33 cellular contexts compared by ENCODE assay signal in the genomic region with DNA sequence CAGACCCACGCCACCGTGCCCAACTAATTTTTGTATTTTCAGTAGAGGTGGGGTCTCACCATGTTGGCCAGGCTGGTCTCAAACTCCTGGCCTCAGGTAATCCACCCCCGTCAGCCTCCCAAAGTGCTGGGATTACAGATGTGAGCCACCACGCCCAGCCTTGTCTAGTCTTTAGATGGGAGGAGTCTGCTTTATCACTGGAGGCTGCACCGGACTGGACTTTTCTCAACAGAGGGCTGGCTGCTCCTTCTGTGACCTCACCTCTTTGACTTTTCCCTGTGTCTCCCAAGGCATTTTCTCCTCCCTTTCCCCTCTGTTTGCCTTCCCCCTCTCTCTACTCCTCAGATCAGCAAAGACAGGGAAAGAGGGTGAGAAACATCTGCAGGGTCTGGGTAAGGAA. TPM values are rescaled to one million over a fixed set of nuclear protein-coding genes. Genes with fewer than 3 reads are reported as not detected.
"Had no signal": no experiment of that assay in that cellular context is flagged by ENCODE, and none has a peak within 500 bp of the region (broad histone marks: within the 10 kb centered on the region; RNA-seq: fewer than 3 reads in every experiment).

No MANE protein-coding gene starts in this region.

- H3K4me1 ChIP-seq: Peyer's patch had no signal

- H3K9me3 ChIP-seq: Peyer's patch, SK-N-SH had no signal

- H3K4me3 ChIP-seq: MG63, Peyer's patch, SJSA1 had no signal

- H3K36me3 Mint-ChIP-seq: activated CD4-positive, alpha-beta memory T cell treated with anti-CD3 and anti-CD28 coated beads for 36 hours; activated naive CD8-positive, alpha-beta T cell treated with anti-CD3 and anti-CD28 coated beads for 36 hours; T-cell had no signal

- H3K9me3 Mint-ChIP-seq: activated naive CD8-positive, alpha-beta T cell treated with anti-CD3 and anti-CD28 coated beads for 36 hours; activated T-helper 1 cell treated with anti-CD3 and anti-CD28 coated beads, Interleukin-12 subunit alpha, Interleukin-12 subunit beta, Interleukin-2, Interleukin-4 antibody, amounts not matched to agents 30 ng/mL and 10 ng/mL and 1 ng/mL, durations not matched to agents 14 hours and 24 hours and 36 hours had no signal

- H3K27me3 ChIP-seq: MG63, Peyer's patch, SJSA1 had no signal

- H3K4me1 Mint-ChIP-seq: activated B cell treated with CpG ODN at 0.5 μM for 24 hours; activated naive CD8-positive, alpha-beta T cell treated with anti-CD3 and anti-CD28 coated beads for 36 hours; T-cell had no signal

- H3K36me3 ChIP-seq: brain microvascular endothelial cell, MG63, Peyer's patch, SJSA1 had no signal

- H3K27ac Mint-ChIP-seq: activated B cell treated with CpG ODN at 0.5 μM for 24 hours; activated CD4-positive, alpha-beta memory T cell treated with anti-CD3 and anti-CD28 coated beads for 36 hours; activated naive CD8-positive, alpha-beta T cell treated with anti-CD3 and anti-CD28 coated beads for 36 hours; activated T-helper 1 cell treated with anti-CD3 and anti-CD28 coated beads, Interleukin-12 subunit alpha, Interleukin-12 subunit beta, Interleukin-2, Interleukin-4 antibody, amounts not matched to agents 30 ng/mL and 10 ng/mL and 1 ng/mL, durations not matched to agents 14 hours and 24 hours and 36 hours; T-cell; T-helper 17 cell had no signal

- DNase-seq: activated B cell treated with CpG ODN at 0.5 μM for 24 hours; activated CD4-positive, alpha-beta memory T cell treated with anti-CD3 and anti-CD28 coated beads for 36 hours; activated CD4-positive, alpha-beta T cell treated with anti-CD3 and anti-CD28 coated beads for 4 hours; activated CD4-positive, alpha-beta T cell treated with anti-CD3 and anti-CD28 coated beads, Interleukin-2, amount 50 U/mL, for 1 hour; activated CD4-positive, CD25-positive, alpha-beta regulatory T cell treated with anti-CD3 and anti-CD28 coated beads, Interleukin-2, amount 50 U/mL, for 72 hours; activated effector memory CD4-positive, alpha-beta T cell treated with Interleukin-2 at 50 U/mL for 16 hours; activated naive CD4-positive, alpha-beta T cell treated with anti-CD3 and anti-CD28 coated beads, Interleukin-2, amount 50 U/mL, for 16 hours; activated naive CD8-positive, alpha-beta T cell treated with anti-CD3 and anti-CD28 coated beads for 36 hours; activated T-cell treated with anti-CD3 and anti-CD28 coated beads for 4 hours; activated T-cell treated with anti-CD3 and anti-CD28 coated beads, Interleukin-2, amount 50 U/mL, for 4 hours; amniotic stem cell; brain microvascular endothelial cell; central memory CD4-positive, alpha-beta T cell; Kasumi-1; KG1; MG63; NCI-H1048; NCI-H1105 treated with DMSO at 0.1 percent for 48 hours; NCI-H1436; NCI-H1694; NCI-H1930; NCI-H345; NCI-H524 treated with DMSO at 0.1 percent for 48 hours; Peyer's patch; RPMI8226; SHP77 treated with DMSO at 0.1 percent for 48 hours; SK-N-SH; T-cell; T-helper 17 cell had no signal

- ATAC-seq: activated T-cell treated with anti-CD3 and anti-CD28 coated beads, Interleukin-2, amount 50 U/mL, for 4 hours; T-cell; T-helper 17 cell had no signal

- H3K4me3 Mint-ChIP-seq: activated B cell treated with CpG ODN at 0.5 μM for 24 hours; activated CD4-positive, alpha-beta memory T cell treated with anti-CD3 and anti-CD28 coated beads for 36 hours; activated naive CD8-positive, alpha-beta T cell treated with anti-CD3 and anti-CD28 coated beads for 36 hours; activated T-cell treated with anti-CD3 and anti-CD28 coated beads, Interleukin-2, amount 50 U/mL, for 4 hours; activated T-helper 1 cell treated with anti-CD3 and anti-CD28 coated beads, Interleukin-12 subunit alpha, Interleukin-12 subunit beta, Interleukin-2, Interleukin-4 antibody, amounts not matched to agents 30 ng/mL and 10 ng/mL and 1 ng/mL, durations not matched to agents 14 hours and 24 hours and 36 hours; T-cell; T-helper 17 cell had no signal

- H3K9ac ChIP-seq: SK-N-SH had no signal

- H3K27ac ChIP-seq: brain microvascular endothelial cell, Peyer's patch, SJSA1, VCaP had no signal

RNA-seq across cellular contexts. Expression of a gene that starts 28.5 kb away (rescaled TPM):
- total RNA-seq: activated B cell treated with CpG ODN at 0.5 μM for 24 hours; activated CD4-positive, alpha-beta memory T cell treated with anti-CD3 and anti-CD28 coated beads for 36 hours; activated T-helper 1 cell treated with anti-CD3 and anti-CD28 coated beads, Interleukin-12 subunit alpha, Interleukin-12 subunit beta, Interleukin-2, Interleukin-4 antibody, amounts not matched to agents 30 ng/mL and 10 ng/mL and 1 ng/mL, durations not matched to agents 14 hours and 24 hours and 36 hours; NCI-H460 had no signal
